Comparison of ENCODE assay signal across 1 cellular context in the genomic region with DNA sequence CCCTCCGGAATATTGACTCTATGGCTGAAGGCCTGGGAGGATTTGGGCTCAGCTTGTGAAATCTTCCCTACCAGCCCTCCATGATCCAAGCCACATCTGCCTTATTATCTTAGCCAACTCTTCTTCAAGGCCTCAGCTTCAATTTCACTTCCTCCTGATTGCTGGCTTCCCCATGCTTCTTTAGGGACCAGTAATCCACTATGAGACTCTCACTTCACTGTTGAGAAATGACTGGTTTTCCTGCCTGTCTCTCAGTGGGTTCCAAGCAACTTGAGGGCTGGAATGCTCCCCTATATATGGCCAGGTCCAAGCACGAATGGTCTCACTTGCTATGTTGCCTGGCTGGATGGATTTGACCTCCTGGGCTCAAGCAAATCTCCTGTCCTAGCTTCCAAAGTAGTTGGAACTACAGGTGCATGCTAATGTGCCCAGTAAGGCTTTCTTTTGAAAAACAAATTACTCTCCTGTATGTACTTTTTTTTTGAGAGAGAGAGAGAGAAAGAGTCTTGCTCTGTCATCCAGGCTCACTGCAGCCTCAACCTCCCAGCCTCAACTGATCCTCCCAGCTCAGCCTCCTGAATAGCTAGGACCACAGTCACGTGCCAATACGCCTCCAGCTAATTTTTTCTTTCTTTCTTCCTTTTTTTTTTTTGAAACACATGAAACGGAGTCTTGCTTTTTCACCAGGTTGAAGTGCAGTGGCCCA.
A peak's percentile ranks its signal among the peaks of the same experiment; 100 is the strongest.
TF ChIP-seq lines count a peak whose summit lies in the region.

No MANE protein-coding gene starts in this region.

TF ChIP-seq in GM12878, 131 proteins besides CTCF, POLR2A, EP300 and RAD21 (continued from another document):
- TF ChIP-seq, protein P1, sequence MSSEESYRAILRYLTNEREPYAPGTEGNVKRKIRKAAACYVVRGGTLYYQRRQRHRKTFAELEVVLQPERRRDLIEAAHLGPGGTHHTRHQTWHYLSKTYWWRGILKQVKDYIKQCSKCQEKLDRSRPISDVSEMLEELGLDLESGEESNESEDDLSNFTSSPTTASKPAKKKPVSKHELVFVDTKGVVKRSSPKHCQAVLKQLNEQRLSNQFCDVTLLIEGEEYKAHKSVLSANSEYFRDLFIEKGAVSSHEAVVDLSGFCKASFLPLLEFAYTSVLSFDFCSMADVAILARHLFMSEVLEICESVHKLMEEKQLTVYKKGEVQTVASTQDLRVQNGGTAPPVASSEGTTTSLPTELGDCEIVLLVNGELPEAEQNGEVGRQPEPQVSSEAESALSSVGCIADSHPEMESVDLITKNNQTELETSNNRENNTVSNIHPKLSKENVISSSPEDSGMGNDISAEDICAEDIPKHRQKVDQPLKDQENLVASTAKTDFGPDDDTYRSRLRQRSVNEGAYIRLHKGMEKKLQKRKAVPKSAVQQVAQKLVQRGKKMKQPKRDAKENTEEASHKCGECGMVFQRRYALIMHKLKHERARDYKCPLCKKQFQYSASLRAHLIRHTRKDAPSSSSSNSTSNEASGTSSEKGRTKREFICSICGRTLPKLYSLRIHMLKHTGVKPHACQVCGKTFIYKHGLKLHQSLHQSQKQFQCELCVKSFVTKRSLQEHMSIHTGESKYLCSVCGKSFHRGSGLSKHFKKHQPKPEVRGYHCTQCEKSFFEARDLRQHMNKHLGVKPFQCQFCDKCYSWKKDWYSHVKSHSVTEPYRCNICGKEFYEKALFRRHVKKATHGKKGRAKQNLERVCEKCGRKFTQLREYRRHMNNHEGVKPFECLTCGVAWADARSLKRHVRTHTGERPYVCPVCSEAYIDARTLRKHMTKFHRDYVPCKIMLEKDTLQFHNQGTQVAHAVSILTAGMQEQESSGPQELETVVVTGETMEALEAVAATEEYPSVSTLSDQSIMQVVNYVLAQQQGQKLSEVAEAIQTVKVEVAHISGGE (CRISPR knock-in tag; IDR thresholded peaks at IDR 0.05), result no peak
- TF ChIP-seq, protein P2, sequence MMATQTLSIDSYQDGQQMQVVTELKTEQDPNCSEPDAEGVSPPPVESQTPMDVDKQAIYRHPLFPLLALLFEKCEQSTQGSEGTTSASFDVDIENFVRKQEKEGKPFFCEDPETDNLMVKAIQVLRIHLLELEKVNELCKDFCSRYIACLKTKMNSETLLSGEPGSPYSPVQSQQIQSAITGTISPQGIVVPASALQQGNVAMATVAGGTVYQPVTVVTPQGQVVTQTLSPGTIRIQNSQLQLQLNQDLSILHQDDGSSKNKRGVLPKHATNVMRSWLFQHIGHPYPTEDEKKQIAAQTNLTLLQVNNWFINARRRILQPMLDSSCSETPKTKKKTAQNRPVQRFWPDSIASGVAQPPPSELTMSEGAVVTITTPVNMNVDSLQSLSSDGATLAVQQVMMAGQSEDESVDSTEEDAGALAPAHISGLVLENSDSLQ (IDR thresholded peaks at IDR 0.05), result peak; percentile 73
- TF ChIP-seq, protein P3, sequence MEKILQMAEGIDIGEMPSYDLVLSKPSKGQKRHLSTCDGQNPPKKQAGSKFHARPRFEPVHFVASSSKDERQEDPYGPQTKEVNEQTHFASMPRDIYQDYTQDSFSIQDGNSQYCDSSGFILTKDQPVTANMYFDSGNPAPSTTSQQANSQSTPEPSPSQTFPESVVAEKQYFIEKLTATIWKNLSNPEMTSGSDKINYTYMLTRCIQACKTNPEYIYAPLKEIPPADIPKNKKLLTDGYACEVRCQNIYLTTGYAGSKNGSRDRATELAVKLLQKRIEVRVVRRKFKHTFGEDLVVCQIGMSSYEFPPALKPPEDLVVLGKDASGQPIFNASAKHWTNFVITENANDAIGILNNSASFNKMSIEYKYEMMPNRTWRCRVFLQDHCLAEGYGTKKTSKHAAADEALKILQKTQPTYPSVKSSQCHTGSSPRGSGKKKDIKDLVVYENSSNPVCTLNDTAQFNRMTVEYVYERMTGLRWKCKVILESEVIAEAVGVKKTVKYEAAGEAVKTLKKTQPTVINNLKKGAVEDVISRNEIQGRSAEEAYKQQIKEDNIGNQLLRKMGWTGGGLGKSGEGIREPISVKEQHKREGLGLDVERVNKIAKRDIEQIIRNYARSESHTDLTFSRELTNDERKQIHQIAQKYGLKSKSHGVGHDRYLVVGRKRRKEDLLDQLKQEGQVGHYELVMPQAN (conservative IDR thresholded peaks at IDR 0.05), result no peak
- TF ChIP-seq, protein P4, sequence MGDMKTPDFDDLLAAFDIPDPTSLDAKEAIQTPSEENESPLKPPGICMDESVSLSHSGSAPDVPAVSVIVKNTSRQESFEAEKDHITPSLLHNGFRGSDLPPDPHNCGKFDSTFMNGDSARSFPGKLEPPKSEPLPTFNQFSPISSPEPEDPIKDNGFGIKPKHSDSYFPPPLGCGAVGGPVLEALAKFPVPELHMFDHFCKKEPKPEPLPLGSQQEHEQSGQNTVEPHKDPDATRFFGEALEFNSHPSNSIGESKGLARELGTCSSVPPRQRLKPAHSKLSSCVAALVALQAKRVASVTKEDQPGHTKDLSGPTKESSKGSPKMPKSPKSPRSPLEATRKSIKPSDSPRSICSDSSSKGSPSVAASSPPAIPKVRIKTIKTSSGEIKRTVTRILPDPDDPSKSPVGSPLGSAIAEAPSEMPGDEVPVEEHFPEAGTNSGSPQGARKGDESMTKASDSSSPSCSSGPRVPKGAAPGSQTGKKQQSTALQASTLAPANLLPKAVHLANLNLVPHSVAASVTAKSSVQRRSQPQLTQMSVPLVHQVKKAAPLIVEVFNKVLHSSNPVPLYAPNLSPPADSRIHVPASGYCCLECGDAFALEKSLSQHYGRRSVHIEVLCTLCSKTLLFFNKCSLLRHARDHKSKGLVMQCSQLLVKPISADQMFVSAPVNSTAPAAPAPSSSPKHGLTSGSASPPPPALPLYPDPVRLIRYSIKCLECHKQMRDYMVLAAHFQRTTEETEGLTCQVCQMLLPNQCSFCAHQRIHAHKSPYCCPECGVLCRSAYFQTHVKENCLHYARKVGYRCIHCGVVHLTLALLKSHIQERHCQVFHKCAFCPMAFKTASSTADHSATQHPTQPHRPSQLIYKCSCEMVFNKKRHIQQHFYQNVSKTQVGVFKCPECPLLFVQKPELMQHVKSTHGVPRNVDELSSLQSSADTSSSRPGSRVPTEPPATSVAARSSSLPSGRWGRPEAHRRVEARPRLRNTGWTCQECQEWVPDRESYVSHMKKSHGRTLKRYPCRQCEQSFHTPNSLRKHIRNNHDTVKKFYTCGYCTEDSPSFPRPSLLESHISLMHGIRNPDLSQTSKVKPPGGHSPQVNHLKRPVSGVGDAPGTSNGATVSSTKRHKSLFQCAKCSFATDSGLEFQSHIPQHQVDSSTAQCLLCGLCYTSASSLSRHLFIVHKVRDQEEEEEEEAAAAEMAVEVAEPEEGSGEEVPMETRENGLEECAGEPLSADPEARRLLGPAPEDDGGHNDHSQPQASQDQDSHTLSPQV (IDR thresholded peaks at IDR 0.05), result no peak
- TF ChIP-seq, protein P5, sequence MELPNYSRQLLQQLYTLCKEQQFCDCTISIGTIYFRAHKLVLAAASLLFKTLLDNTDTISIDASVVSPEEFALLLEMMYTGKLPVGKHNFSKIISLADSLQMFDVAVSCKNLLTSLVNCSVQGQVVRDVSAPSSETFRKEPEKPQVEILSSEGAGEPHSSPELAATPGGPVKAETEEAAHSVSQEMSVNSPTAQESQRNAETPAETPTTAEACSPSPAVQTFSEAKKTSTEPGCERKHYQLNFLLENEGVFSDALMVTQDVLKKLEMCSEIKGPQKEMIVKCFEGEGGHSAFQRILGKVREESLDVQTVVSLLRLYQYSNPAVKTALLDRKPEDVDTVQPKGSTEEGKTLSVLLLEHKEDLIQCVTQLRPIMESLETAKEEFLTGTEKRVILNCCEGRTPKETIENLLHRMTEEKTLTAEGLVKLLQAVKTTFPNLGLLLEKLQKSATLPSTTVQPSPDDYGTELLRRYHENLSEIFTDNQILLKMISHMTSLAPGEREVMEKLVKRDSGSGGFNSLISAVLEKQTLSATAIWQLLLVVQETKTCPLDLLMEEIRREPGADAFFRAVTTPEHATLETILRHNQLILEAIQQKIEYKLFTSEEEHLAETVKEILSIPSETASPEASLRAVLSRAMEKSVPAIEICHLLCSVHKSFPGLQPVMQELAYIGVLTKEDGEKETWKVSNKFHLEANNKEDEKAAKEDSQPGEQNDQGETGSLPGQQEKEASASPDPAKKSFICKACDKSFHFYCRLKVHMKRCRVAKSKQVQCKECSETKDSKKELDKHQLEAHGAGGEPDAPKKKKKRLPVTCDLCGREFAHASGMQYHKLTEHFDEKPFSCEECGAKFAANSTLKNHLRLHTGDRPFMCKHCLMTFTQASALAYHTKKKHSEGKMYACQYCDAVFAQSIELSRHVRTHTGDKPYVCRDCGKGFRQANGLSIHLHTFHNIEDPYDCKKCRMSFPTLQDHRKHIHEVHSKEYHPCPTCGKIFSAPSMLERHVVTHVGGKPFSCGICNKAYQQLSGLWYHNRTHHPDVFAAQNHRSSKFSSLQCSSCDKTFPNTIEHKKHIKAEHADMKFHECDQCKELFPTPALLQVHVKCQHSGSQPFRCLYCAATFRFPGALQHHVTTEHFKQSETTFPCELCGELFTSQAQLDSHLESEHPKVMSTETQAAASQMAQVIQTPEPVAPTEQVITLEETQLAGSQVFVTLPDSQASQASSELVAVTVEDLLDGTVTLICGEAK (IDR thresholded peaks at IDR 0.05; ENCODE audit: borderline replicate concordance), result no peak
- no peak for TF ChIP-seq SIX5 (IDR thresholded peaks at IDR 0.05; ENCODE audit: low read depth, low read length, severe bottlenecking)
- peak; percentile 49; the same call in 1 of the 2 replicates for TF ChIP-seq IRF4 (IDR thresholded peaks at IDR 0.05; ENCODE audit: low read depth, low read length)
- peak; percentile 60 for TF ChIP-seq NFIC (IDR thresholded peaks at IDR 0.05; ENCODE audit: low read depth, low read length)
- no peak for TF ChIP-seq CBFB (IDR thresholded peaks at IDR 0.05; ENCODE audit: low read depth)
- peak; percentile 92 to 93 for TF ChIP-seq IKZF2 (IDR thresholded peaks at IDR 0.05)
- TF ChIP-seq LARP7 (IDR thresholded peaks at IDR 0.05), result no peak
- 0 out of 2 replicates have a peak, but pooled peaks have one; percentile 23 for TF ChIP-seq BCL11A (IDR thresholded peaks at IDR 0.05; ENCODE audit: low read depth, low read length)
- no peak for TF ChIP-seq ZNF622 (IDR thresholded peaks at IDR 0.05)
- TF ChIP-seq SPI1 (IDR thresholded peaks at IDR 0.05; ENCODE audit: borderline replicate concordance, insufficient read depth, low read depth, low read length), result peak; percentile 92
- peak; percentile 70 for TF ChIP-seq MTA2 (IDR thresholded peaks at IDR 0.05; ENCODE audit: low read depth)
- TF ChIP-seq, protein P6, sequence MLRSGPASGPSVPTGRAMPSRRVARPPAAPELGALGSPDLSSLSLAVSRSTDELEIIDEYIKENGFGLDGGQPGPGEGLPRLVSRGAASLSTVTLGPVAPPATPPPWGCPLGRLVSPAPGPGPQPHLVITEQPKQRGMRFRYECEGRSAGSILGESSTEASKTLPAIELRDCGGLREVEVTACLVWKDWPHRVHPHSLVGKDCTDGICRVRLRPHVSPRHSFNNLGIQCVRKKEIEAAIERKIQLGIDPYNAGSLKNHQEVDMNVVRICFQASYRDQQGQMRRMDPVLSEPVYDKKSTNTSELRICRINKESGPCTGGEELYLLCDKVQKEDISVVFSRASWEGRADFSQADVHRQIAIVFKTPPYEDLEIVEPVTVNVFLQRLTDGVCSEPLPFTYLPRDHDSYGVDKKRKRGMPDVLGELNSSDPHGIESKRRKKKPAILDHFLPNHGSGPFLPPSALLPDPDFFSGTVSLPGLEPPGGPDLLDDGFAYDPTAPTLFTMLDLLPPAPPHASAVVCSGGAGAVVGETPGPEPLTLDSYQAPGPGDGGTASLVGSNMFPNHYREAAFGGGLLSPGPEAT (IDR thresholded peaks at IDR 0.05; ENCODE audit: low read depth), result peak; percentile 75
- TF ChIP-seq IKZF1 (conservative IDR thresholded peaks at IDR 0.05), result peak; percentile 90
- TF ChIP-seq RFX5 (IDR thresholded peaks at IDR 0.05; ENCODE audit: low read depth, low read length), result no peak
- no peak for TF ChIP-seq FOXK2 (IDR thresholded peaks at IDR 0.05)
- TF ChIP-seq, protein P7, sequence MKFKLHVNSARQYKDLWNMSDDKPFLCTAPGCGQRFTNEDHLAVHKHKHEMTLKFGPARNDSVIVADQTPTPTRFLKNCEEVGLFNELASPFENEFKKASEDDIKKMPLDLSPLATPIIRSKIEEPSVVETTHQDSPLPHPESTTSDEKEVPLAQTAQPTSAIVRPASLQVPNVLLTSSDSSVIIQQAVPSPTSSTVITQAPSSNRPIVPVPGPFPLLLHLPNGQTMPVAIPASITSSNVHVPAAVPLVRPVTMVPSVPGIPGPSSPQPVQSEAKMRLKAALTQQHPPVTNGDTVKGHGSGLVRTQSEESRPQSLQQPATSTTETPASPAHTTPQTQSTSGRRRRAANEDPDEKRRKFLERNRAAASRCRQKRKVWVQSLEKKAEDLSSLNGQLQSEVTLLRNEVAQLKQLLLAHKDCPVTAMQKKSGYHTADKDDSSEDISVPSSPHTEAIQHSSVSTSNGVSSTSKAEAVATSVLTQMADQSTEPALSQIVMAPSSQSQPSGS (IDR thresholded peaks at IDR 0.05; ENCODE audit: low read length), result 0 out of 2 replicates have a peak, but pooled peaks have one; percentile 25
- TF ChIP-seq TBL1XR1 (IDR thresholded peaks at IDR 0.05; ENCODE audit: low read depth, low read length), result no peak
- TF ChIP-seq JUNB (IDR thresholded peaks at IDR 0.05), result peak; percentile 45; the same call in 1 of the 2 replicates
- TF ChIP-seq, protein P8, sequence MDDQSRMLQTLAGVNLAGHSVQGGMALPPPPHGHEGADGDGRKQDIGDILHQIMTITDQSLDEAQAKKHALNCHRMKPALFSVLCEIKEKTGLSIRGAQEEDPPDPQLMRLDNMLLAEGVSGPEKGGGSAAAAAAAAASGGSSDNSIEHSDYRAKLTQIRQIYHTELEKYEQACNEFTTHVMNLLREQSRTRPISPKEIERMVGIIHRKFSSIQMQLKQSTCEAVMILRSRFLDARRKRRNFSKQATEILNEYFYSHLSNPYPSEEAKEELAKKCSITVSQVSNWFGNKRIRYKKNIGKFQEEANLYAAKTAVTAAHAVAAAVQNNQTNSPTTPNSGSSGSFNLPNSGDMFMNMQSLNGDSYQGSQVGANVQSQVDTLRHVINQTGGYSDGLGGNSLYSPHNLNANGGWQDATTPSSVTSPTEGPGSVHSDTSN (IDR thresholded peaks at IDR 0.05; ENCODE audit: insufficient replicate concordance, low read depth, low read length), result peak; percentile 58
- no peak for TF ChIP-seq SUZ12 (IDR thresholded peaks at IDR 0.05; ENCODE audit: unreplicated experiment)
- TF ChIP-seq DPF2 (IDR thresholded peaks at IDR 0.05), result 0 out of 2 replicates have a peak, but pooled peaks have one; percentile 36
- no peak for TF ChIP-seq TCF7 (IDR thresholded peaks at IDR 0.05; ENCODE audit: borderline replicate concordance)
- no peak for TF ChIP-seq FOS (IDR thresholded peaks at IDR 0.05; ENCODE audit: borderline replicate concordance, extremely low read depth, insufficient read length)
- TF ChIP-seq ZNF24 (IDR thresholded peaks at IDR 0.05), result 0 out of 2 replicates have a peak, but pooled peaks have one; percentile 24
TF ChIP-seq in GM12878: peak in this region for 17.
